In the genomic region with DNA sequence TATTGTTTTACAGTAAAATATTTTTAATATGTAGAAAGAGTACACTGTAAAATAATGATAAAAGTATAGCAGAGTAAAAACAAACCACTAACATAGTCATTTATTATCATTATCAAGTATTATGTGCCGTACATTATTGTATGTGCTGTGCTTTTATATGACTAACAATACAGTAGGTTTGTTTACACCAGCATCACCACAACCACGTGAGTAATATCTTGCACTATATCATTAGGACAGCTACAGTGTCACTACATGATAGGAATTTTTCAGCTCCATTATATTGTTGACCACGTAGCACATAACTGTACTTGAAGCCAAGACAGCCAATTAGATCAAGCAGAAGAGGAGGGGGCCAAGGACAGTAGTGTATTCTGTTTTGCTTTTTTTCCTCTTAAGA, we compare ENCODE assay signal across 18 cellular contexts.
"Had no signal": no experiment of that assay in that cellular context is flagged by ENCODE, and none has a peak within 500 bp of the region (broad histone marks: within the 10 kb centered on the region; RNA-seq: fewer than 3 reads in every experiment).

No MANE protein-coding gene starts in this region.

- DNase-seq: activated CD4-positive, alpha-beta T cell treated with anti-CD3 and anti-CD28 coated beads for 48 hours; activated naive CD4-positive, alpha-beta T cell treated with anti-CD3 and anti-CD28 coated beads, Interleukin-2, amount 10 ng/mL, durations not matched to agents 7 days and 5 days; effector memory CD4-positive, alpha-beta T cell; immature natural killer cell; left colon; mucosa of descending colon; natural killer cell; occipital lobe; stimulated activated CD4-positive, alpha-beta T cell treated with anti-CD3 and anti-CD28 coated beads, Interleukin-12 subunit alpha, Interleukin-12 subunit beta, amount 100 ng/mL, for 4 hours; stimulated activated naive CD4-positive, alpha-beta T cell had no signal

- H3K36me3 ChIP-seq: prostate gland, upper lobe of left lung had no signal

- H3K4me3 ChIP-seq: lung, mucosa of descending colon, prostate gland, upper lobe of left lung had no signal

- H3K27ac ChIP-seq: prostate gland, upper lobe of left lung had no signal

- H3K27me3 Mint-ChIP-seq: activated naive CD4-positive, alpha-beta T cell treated with anti-CD3 and anti-CD28 coated beads, Interleukin-2, amount 10 ng/mL, durations not matched to agents 7 days and 5 days; activated T-helper 17 cell treated with anti-CD3 and anti-CD28 coated beads, Interleukin-2, amount 50 U/mL, for 72 hours; central memory CD8-positive, alpha-beta T cell had no signal

- H3K27ac Mint-ChIP-seq: activated naive CD4-positive, alpha-beta T cell treated with anti-CD3 and anti-CD28 coated beads, Interleukin-2, amount 10 ng/mL, durations not matched to agents 7 days and 5 days; activated T-helper 17 cell treated with anti-CD3 and anti-CD28 coated beads, Interleukin-2, amount 50 U/mL, for 72 hours; immature natural killer cell; natural killer cell; T-helper 1 cell treated with Interleukin-12 subunit alpha and Interleukin-12 subunit beta and Interleukin-4 antibody, amounts not matched to agents 30 μg/mL and 1 μg/mL, for 36 hours; WTC11 had no signal

- H3K9me3 Mint-ChIP-seq: activated T-helper 17 cell treated with anti-CD3 and anti-CD28 coated beads, Interleukin-2, amount 50 U/mL, for 72 hours; central memory CD8-positive, alpha-beta T cell; immature natural killer cell; natural killer cell; T-helper 1 cell treated with Interleukin-12 subunit alpha and Interleukin-12 subunit beta and Interleukin-4 antibody, amounts not matched to agents 30 μg/mL and 1 μg/mL, for 36 hours had no signal

- H3K27me3 ChIP-seq: upper lobe of left lung had no signal

- H3K4me1 ChIP-seq: prostate gland had no signal

- H3K9me3 ChIP-seq: mucosa of descending colon, prostate gland, upper lobe of left lung had no signal

- H3K4me3 Mint-ChIP-seq: activated naive CD4-positive, alpha-beta T cell treated with anti-CD3 and anti-CD28 coated beads, Interleukin-2, amount 10 ng/mL, durations not matched to agents 7 days and 5 days; activated T-helper 17 cell treated with anti-CD3 and anti-CD28 coated beads, Interleukin-2, amount 50 U/mL, for 72 hours; central memory CD8-positive, alpha-beta T cell; immature natural killer cell; natural killer cell; T-helper 1 cell treated with Interleukin-12 subunit alpha and Interleukin-12 subunit beta and Interleukin-4 antibody, amounts not matched to agents 30 μg/mL and 1 μg/mL, for 36 hours; WTC11 had no signal

- H3K4me1 Mint-ChIP-seq: activated naive CD4-positive, alpha-beta T cell treated with anti-CD3 and anti-CD28 coated beads, Interleukin-2, amount 10 ng/mL, durations not matched to agents 7 days and 5 days; central memory CD8-positive, alpha-beta T cell; immature natural killer cell; natural killer cell; WTC11 had no signal

- ATAC-seq: activated T-helper 17 cell treated with anti-CD3 and anti-CD28 coated beads, Interleukin-2, amount 50 U/mL, for 72 hours; left colon; mucosa of descending colon; natural killer cell; sciatic nerve; WTC11 had no signal

- H3K36me3 Mint-ChIP-seq: activated naive CD4-positive, alpha-beta T cell treated with anti-CD3 and anti-CD28 coated beads, Interleukin-2, amount 10 ng/mL, durations not matched to agents 7 days and 5 days; natural killer cell; WTC11 had no signal
